9 cellular contexts compared by ENCODE assay signal in the genomic region with DNA sequence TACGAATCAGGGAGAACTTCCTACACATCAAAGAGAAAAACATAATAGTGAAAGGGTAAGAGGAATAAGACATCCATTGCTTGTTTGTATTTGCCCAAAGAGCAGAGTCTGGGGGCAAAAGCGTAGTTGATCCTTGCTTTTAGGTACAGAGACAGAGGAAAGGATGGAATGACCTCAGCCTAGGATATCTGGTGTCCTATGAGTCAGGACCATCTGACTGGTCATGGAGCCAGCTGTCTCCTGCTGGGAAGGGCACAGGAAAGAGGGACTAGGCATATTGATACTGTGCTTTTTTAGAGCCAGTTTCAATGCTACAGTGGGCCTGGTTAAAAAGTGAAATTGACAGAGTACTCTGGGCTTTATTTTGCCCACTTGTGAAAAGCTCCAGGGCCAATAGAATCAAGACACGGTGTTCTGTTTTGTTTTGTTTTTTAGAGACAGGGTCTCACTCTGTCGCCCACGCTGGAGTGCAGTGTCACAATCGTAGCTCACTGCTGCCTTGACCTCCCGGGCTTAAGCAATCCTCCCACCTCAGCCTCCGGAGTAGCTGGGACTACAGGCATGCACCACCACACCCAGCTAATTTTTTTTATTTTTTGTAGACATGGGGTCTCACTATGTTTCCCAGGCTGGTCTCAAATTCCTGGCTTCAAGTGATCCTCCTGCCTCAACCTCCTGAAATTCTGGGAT. TPM values are rescaled to one million over a fixed set of nuclear protein-coding genes. Genes with fewer than 3 reads are reported as not detected.
DNase-seq lines count a peak whose midpoint lies in the region; ATAC-seq, FAIRE-seq and TF ChIP-seq lines count a peak whose summit lies in the region.
"Had no signal": no experiment of that assay in that cellular context is flagged by ENCODE, and none has a peak within 500 bp of the region (broad histone marks: within the 10 kb centered on the region; RNA-seq: fewer than 3 reads in every experiment).

No MANE protein-coding gene starts in this region.

- intact Hi-C loops in activated T-helper 1 cell treated with anti-CD3 and anti-CD28 coated beads, Interleukin-12 subunit alpha, Interleukin-12 subunit beta, Interleukin-2, Interleukin-4 antibody, amounts not matched to agents 30 ng/mL and 10 ng/mL and 1 ng/mL, durations not matched to agents 14 hours and 24 hours and 36 hours (cut with micrococcal nuclease), result loop anchor here (5.0 kb wide), 2 partner anchors 34 to 226 kb away; partner anchors contain the start of gene SF3B4
- intact Hi-C loops in left ventricle myocardium inferior (cut with micrococcal nuclease), result no loop called here

- DNase-seq in GM19239 (ENCODE audit: insufficient read length, low spot score), result no peak
- no peak for DNase-seq in activated T-helper 1 cell treated with anti-CD3 and anti-CD28 coated beads, Interleukin-12 subunit alpha, Interleukin-12 subunit beta, Interleukin-2, Interleukin-4 antibody, amounts not matched to agents 30 ng/mL and 10 ng/mL and 1 ng/mL, durations not matched to agents 14 hours and 24 hours and 36 hours (ENCODE audit: low spot score)
- DNase-seq in left ventricle myocardium inferior, result no peak
- no peak for DNase-seq in stimulated activated naive B cell treated with anti-CD40 and anti-IgM and Interleukin-4, amounts not matched to agents 10 μg/mL and 1 μg/mL and 100 μg/mL, for 72 hours
- no peak for DNase-seq in OCI-M2 (lab: John Stamatoyannopoulos, UW; ENCODE audit: unreplicated experiment)
- DNase-seq in MV-4-11 (lab: John Stamatoyannopoulos, UW), result no peak
- DNase-seq: NCI-H2029 treated with DMSO at 0.1 percent for 48 hours, upper lobe of right lung had no signal

- TF ChIP-seq CTCF in left ventricle myocardium inferior (IDR thresholded peaks at IDR 0.05; ENCODE audit: borderline replicate concordance), result no peak

- H3K4me1 Mint-ChIP-seq in activated T-helper 1 cell treated with anti-CD3 and anti-CD28 coated beads, Interleukin-12 subunit alpha, Interleukin-12 subunit beta, Interleukin-2, Interleukin-4 antibody, amounts not matched to agents 30 ng/mL and 10 ng/mL and 1 ng/mL, durations not matched to agents 14 hours and 24 hours and 36 hours (ENCODE audit: low read depth), result peaks cover 41% of the 10 kb centered on the region
- H3K4me1 Mint-ChIP-seq in stimulated activated naive B cell treated with anti-CD40 and anti-IgM and Interleukin-4, amounts not matched to agents 10 μg/mL and 1 μg/mL and 100 μg/mL, for 72 hours, result peaks cover 51 to 80% of the 10 kb centered on the region in 2 donors

- no peaks in the 10 kb centered on the region for H3K9me3 ChIP-seq in left ventricle myocardium inferior (replicated peaks)
- H3K9me3 ChIP-seq: upper lobe of right lung had no signal

- no peak overlapping the region for H3K27ac Mint-ChIP-seq in activated T-helper 1 cell treated with anti-CD3 and anti-CD28 coated beads, Interleukin-12 subunit alpha, Interleukin-12 subunit beta, Interleukin-2, Interleukin-4 antibody, amounts not matched to agents 30 ng/mL and 10 ng/mL and 1 ng/mL, durations not matched to agents 14 hours and 24 hours and 36 hours
- peak overlapping the region; percentile 60 for H3K27ac Mint-ChIP-seq in stimulated activated naive B cell treated with anti-CD40 and anti-IgM and Interleukin-4, amounts not matched to agents 10 μg/mL and 1 μg/mL and 100 μg/mL, for 72 hours

- H3K27ac ChIP-seq in left ventricle myocardium inferior (replicated peaks), result peak overlapping the region; percentile 92

- peaks cover 14% of the 10 kb centered on the region for H3K27me3 Mint-ChIP-seq in activated T-helper 1 cell treated with anti-CD3 and anti-CD28 coated beads, Interleukin-12 subunit alpha, Interleukin-12 subunit beta, Interleukin-2, Interleukin-4 antibody, amounts not matched to agents 30 ng/mL and 10 ng/mL and 1 ng/mL, durations not matched to agents 14 hours and 24 hours and 36 hours (ENCODE audit: insufficient read depth)
- H3K27me3 Mint-ChIP-seq in stimulated activated naive B cell treated with anti-CD40 and anti-IgM and Interleukin-4, amounts not matched to agents 10 μg/mL and 1 μg/mL and 100 μg/mL, for 72 hours, result no peaks in the 10 kb centered on the region

- ATAC-seq in stimulated activated naive B cell treated with anti-CD40 and anti-IgM and Interleukin-4, amounts not matched to agents 10 μg/mL and 1 μg/mL and 100 μg/mL, for 72 hours (replicated peaks), result no peak
- ATAC-seq in HG02610 (IDR thresholded peaks at IDR 0.05; ENCODE audit: unreplicated experiment), result no peak

- no peaks in the 10 kb centered on the region for H3K9me3 Mint-ChIP-seq in activated T-helper 1 cell treated with anti-CD3 and anti-CD28 coated beads, Interleukin-12 subunit alpha, Interleukin-12 subunit beta, Interleukin-2, Interleukin-4 antibody, amounts not matched to agents 30 ng/mL and 10 ng/mL and 1 ng/mL, durations not matched to agents 14 hours and 24 hours and 36 hours
- no peaks in the 10 kb centered on the region for H3K9me3 Mint-ChIP-seq in stimulated activated naive B cell treated with anti-CD40 and anti-IgM and Interleukin-4, amounts not matched to agents 10 μg/mL and 1 μg/mL and 100 μg/mL, for 72 hours

- no peaks in the 10 kb centered on the region for H3K27me3 ChIP-seq in left ventricle myocardium inferior (ENCODE audit: low read depth)
- H3K27me3 ChIP-seq: upper lobe of right lung had no signal

- H3K4me1 ChIP-seq in left ventricle myocardium inferior, result peaks cover 60% of the 10 kb centered on the region

- peak overlapping the region; percentile 89 for H3K4me3 ChIP-seq in left ventricle myocardium inferior

- peaks cover 46% of the 10 kb centered on the region for H3K36me3 ChIP-seq in left ventricle myocardium inferior

- peaks cover 55% of the 10 kb centered on the region for H3K36me3 Mint-ChIP-seq in activated T-helper 1 cell treated with anti-CD3 and anti-CD28 coated beads, Interleukin-12 subunit alpha, Interleukin-12 subunit beta, Interleukin-2, Interleukin-4 antibody, amounts not matched to agents 30 ng/mL and 10 ng/mL and 1 ng/mL, durations not matched to agents 14 hours and 24 hours and 36 hours (ENCODE audit: low read depth)
- H3K36me3 Mint-ChIP-seq in stimulated activated naive B cell treated with anti-CD40 and anti-IgM and Interleukin-4, amounts not matched to agents 10 μg/mL and 1 μg/mL and 100 μg/mL, for 72 hours, result peaks cover 36 to 58% of the 10 kb centered on the region in 2 donors

- peak overlapping the region; percentile 67 for H3K4me3 Mint-ChIP-seq in activated T-helper 1 cell treated with anti-CD3 and anti-CD28 coated beads, Interleukin-12 subunit alpha, Interleukin-12 subunit beta, Interleukin-2, Interleukin-4 antibody, amounts not matched to agents 30 ng/mL and 10 ng/mL and 1 ng/mL, durations not matched to agents 14 hours and 24 hours and 36 hours
- no peak overlapping the region for H3K4me3 Mint-ChIP-seq in stimulated activated naive B cell treated with anti-CD40 and anti-IgM and Interleukin-4, amounts not matched to agents 10 μg/mL and 1 μg/mL and 100 μg/mL, for 72 hours

- peak; percentile 23 for FAIRE-seq in GM19239 (lab: Jason Lieb, UNC)

RNA-seq across cellular contexts. Expression of gene PLEKHO1, which starts 3.2 kb away (rescaled TPM):
- 27.1 and 35.4 TPM in 2 replicates for total RNA-seq in activated T-helper 1 cell treated with anti-CD3 and anti-CD28 coated beads, Interleukin-12 subunit alpha, Interleukin-12 subunit beta, Interleukin-2, Interleukin-4 antibody, amounts not matched to agents 30 ng/mL and 10 ng/mL and 1 ng/mL, durations not matched to agents 14 hours and 24 hours and 36 hours
- 49.4 TPM for total RNA-seq in left ventricle myocardium inferior
